8 cellular contexts compared by ENCODE assay signal in the genomic region with DNA sequence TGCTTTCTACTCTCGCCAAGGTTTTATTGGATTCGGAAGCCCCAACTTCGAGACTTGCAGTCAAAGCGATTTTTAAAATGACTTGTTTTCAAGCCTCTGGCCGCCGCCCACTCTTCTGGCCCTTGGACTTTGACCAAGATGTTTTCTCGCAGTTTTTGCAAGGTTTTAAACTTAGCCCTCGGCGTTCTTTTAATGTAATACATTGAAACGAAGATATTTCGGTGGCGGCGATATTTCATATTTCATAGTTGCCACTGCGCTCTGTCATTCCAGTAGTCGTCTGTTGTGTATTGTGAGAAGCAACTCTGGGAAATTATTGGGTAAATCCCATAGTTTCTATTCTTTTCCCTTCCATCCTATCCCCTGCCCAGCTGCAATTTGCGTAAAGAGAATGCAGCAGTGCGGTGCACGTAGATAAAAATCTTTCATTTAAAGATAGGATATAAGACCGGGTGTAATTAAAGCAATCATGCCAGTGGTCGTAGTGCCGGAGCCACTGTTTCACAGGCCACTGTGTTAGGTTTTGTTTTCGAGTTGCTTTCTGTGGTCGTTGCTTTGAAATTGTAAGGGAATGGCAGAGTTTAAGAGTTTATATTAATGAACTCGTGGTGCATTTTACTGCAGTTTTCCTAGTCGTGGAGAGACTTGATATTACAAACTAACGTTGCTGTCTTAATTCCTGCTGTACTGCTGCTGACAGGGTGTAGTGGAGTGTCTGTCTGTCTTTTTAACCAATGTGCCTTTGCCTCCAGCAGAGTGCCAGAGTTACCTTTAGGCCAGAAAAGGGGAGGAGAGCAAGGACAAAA. TPM values are rescaled to one million over a fixed set of nuclear protein-coding genes. Genes with fewer than 3 reads are reported as not detected.
DNase-seq lines count a peak whose midpoint lies in the region; ATAC-seq and TF ChIP-seq lines count a peak whose summit lies in the region.

No MANE protein-coding gene starts in this region.

- H3K27me3 ChIP-seq in GM23248 (replicated peaks; ENCODE audit: insufficient read depth) (no peaks in the 10 kb centered on the region), heart left ventricle (no peaks in the 10 kb centered on the region)

- no peak for TF ChIP-seq CTCF in heart left ventricle (IDR thresholded peaks at IDR 0.05)

- H3K36me3 Mint-ChIP-seq in activated T-helper 2 cell treated with anti-CD3 and anti-CD28 coated beads, Interferon-gamma antibody, Interleukin-2, Interleukin-4, amounts not matched to agents 10 μg/mL and 5 μg/mL and 100 μg/mL, durations not matched to agents 14 hours and 24 hours and 36 hours (ENCODE audit: low read depth): peaks cover 41% of the 10 kb centered on the region

- H3K4me3 ChIP-seq in GM23248: peak overlapping the region; percentile 99
- H3K4me3 ChIP-seq in heart left ventricle: peak overlapping the region; percentile 56 to 94 (median 87)

- H4K20me1 ChIP-seq in GM23248 (ENCODE audit: insufficient read depth): 0 out of 2 replicates have a peak, but pooled peaks cover 3% of the 10 kb centered on the region

- H3K27ac Mint-ChIP-seq in activated T-helper 2 cell treated with anti-CD3 and anti-CD28 coated beads, Interferon-gamma antibody, Interleukin-2, Interleukin-4, amounts not matched to agents 10 μg/mL and 5 μg/mL and 100 μg/mL, durations not matched to agents 14 hours and 24 hours and 36 hours: peak overlapping the region; percentile 98

- H3K9me2 ChIP-seq in GM23248 (ENCODE audit: insufficient read depth): no peaks in the 10 kb centered on the region

- in situ Hi-C loops in GM23248 (cut with MboI): no loop called here

- 1 to 2% methylated on average over 26 of the region's 26 CpGs for WGBS in GM23248 (ENCODE audit: low coverage in 1 of 2, low lambda C conversion rate in 2 of 2, missing lambda C conversion rate in 2 of 2), 2 experiments
- 0 to 1% (median 1%) methylated on average over 26 of the region's 26 CpGs for WGBS in heart left ventricle, 4 donors

- H3K4me3 Mint-ChIP-seq in activated T-helper 2 cell treated with anti-CD3 and anti-CD28 coated beads, Interferon-gamma antibody, Interleukin-2, Interleukin-4, amounts not matched to agents 10 μg/mL and 5 μg/mL and 100 μg/mL, durations not matched to agents 14 hours and 24 hours and 36 hours (ENCODE audit: low read depth): peak overlapping the region; percentile 98

- DNase-seq in NCI-H2107 treated with DMSO at 0.1 percent for 48 hours (lab: John Stamatoyannopoulos, UW; ENCODE audit: unreplicated experiment) (peak; percentile 17), NCI-H2107 (lab: John Stamatoyannopoulos, UW) (no peak), GM23248 (peak; percentile 78), LHCN-M2 (ENCODE audit: low read depth) (peak; percentile 46), heart left ventricle (peak in 1 of 5 donors; percentile 23), pons (ENCODE audit: low spot score) (peak; percentile 49), posterior vena cava (ENCODE audit: low spot score) (no peak)
- DNase-seq in activated T-helper 2 cell treated with anti-CD3 and anti-CD28 coated beads, Interferon-gamma antibody, Interleukin-2, Interleukin-4, amounts not matched to agents 10 μg/mL and 5 μg/mL and 100 μg/mL, durations not matched to agents 14 hours and 24 hours and 36 hours (ENCODE audit: low spot score): no peak

- intact Hi-C loops in activated T-helper 2 cell treated with anti-CD3 and anti-CD28 coated beads, Interferon-gamma antibody, Interleukin-2, Interleukin-4, amounts not matched to agents 10 μg/mL and 5 μg/mL and 100 μg/mL, durations not matched to agents 14 hours and 24 hours and 36 hours (cut with micrococcal nuclease): loop anchor here (1.0 to 5.0 kb wide), 4 partner anchors 30 to 215 kb away; a partner anchor contains a TSS
- intact Hi-C loops in heart left ventricle (cut with DNase I) (loop anchor here in 8 of 10 donors (1.0 to 10.0 kb wide), 13 partner anchors 34 to 435 kb away; a partner anchor contains a TSS), posterior vena cava (cut with DNase I) (loop anchor here in 1 of 2 donors (10.0 kb wide), 1 partner anchor 63 kb away; no protein-coding TSS in a partner anchor)

- peaks cover 31% of the 10 kb centered on the region for H3K4me1 ChIP-seq in GM23248 (ENCODE audit: insufficient read depth)
- H3K4me1 ChIP-seq in heart left ventricle: peaks cover 0 to 38% (median 30%) of the 10 kb centered on the region in 12 donors

- H3K9ac ChIP-seq in GM23248: peak overlapping the region; percentile 99

- no peak for TF ChIP-seq POLR2A in heart left ventricle (IDR thresholded peaks at IDR 0.05)

- peaks cover 11% of the 10 kb centered on the region; the same call in 1 of the 2 replicates for H3K36me3 ChIP-seq in GM23248 (ENCODE audit: low read depth)
- peaks cover 0 to 36% (median 22%) of the 10 kb centered on the region in 9 donors for H3K36me3 ChIP-seq in heart left ventricle

- H3K9me3 ChIP-seq in GM23248 (ENCODE audit: low read depth) (no peaks in the 10 kb centered on the region), heart left ventricle (no peaks in the 10 kb centered on the region)

- peaks cover 39% of the 10 kb centered on the region for H3F3A ChIP-seq in GM23248 (ENCODE audit: insufficient read depth)

- peak; percentile 19 to 40 (median 34) for ATAC-seq in heart left ventricle

- no peaks in the 10 kb centered on the region for H3K27me3 Mint-ChIP-seq in activated T-helper 2 cell treated with anti-CD3 and anti-CD28 coated beads, Interferon-gamma antibody, Interleukin-2, Interleukin-4, amounts not matched to agents 10 μg/mL and 5 μg/mL and 100 μg/mL, durations not matched to agents 14 hours and 24 hours and 36 hours (ENCODE audit: low read depth)

- H2AFZ ChIP-seq in GM23248: peak overlapping the region; percentile 77

- H3K27ac ChIP-seq in GM23248: peak overlapping the region; percentile 99
- peak overlapping the region; percentile 95 to 100 (median 98) for H3K27ac ChIP-seq in heart left ventricle

- H3K79me2 ChIP-seq in GM23248 (ENCODE audit: insufficient read depth): peaks cover 57% of the 10 kb centered on the region

- H3K4me1 Mint-ChIP-seq in activated T-helper 2 cell treated with anti-CD3 and anti-CD28 coated beads, Interferon-gamma antibody, Interleukin-2, Interleukin-4, amounts not matched to agents 10 μg/mL and 5 μg/mL and 100 μg/mL, durations not matched to agents 14 hours and 24 hours and 36 hours (ENCODE audit: low read depth): peaks cover 28% of the 10 kb centered on the region

- H3K4me2 ChIP-seq in GM23248 (ENCODE audit: unreplicated experiment): peak overlapping the region; percentile 84

- no peaks in the 10 kb centered on the region for H3K9me3 Mint-ChIP-seq in activated T-helper 2 cell treated with anti-CD3 and anti-CD28 coated beads, Interferon-gamma antibody, Interleukin-2, Interleukin-4, amounts not matched to agents 10 μg/mL and 5 μg/mL and 100 μg/mL, durations not matched to agents 14 hours and 24 hours and 36 hours

RNA-seq across cellular contexts. Expression of a gene that starts 0.7 kb away (rescaled TPM):
- 73.7 and 104 TPM in 2 replicates for total RNA-seq in GM23248 (2014; rRNA removed; shearing (Covaris generic))
- 60.7 and 63.2 TPM in 2 replicates for polyA plus RNA-seq in GM23248 (2016; fragmentation: Nextera tagmentation; extraction: Ambion mirVana)
- total RNA-seq in LHCN-M2 (2014; rRNA removed): 65.9 and 77.4 TPM in 2 replicates
- 39.2 TPM for polyA plus RNA-seq in LHCN-M2 (2012)
- 28.0 and 30.4 TPM in 2 replicates for total RNA-seq in activated T-helper 2 cell treated with anti-CD3 and anti-CD28 coated beads, Interferon-gamma antibody, Interleukin-2, Interleukin-4, amounts not matched to agents 10 μg/mL and 5 μg/mL and 100 μg/mL, durations not matched to agents 14 hours and 24 hours and 36 hours
- total RNA-seq in heart left ventricle: 10 to 100 TPM; 24.1 to 39.9 (median 32.7) TPM
- 10 to 100 TPM; 17.9 to 34.1 TPM for polyA plus RNA-seq in heart left ventricle
- total RNA-seq in posterior vena cava: 10 to 100 TPM; 36.5 to 44.9 TPM

RNA-seq across cellular contexts. Expression of a gene that starts 30.4 kb away (rescaled TPM):
- 0.89 and 0.97 TPM in 2 replicates for total RNA-seq in GM23248 (2014; rRNA removed; shearing (Covaris generic))
- polyA plus RNA-seq in GM23248 (2016; fragmentation: Nextera tagmentation; extraction: Ambion mirVana) (0.57 and 0.79 TPM in 2 replicates), heart left ventricle (1 to 10 TPM; 1.6 to 3.3 TPM)
- total RNA-seq in LHCN-M2 (2014; rRNA removed) (0.40 and 0.64 TPM in 2 replicates), heart left ventricle (10 to 100 TPM in 1 of 9 donors, 1 to 10 TPM in 8; 1.8 to 21.1 (median 5.3) TPM), posterior vena cava (10 to 100 TPM; 11.4 to 37.0 TPM)
- polyA plus RNA-seq in LHCN-M2 (2012): 0.73 TPM
- total RNA-seq in activated T-helper 2 cell treated with anti-CD3 and anti-CD28 coated beads, Interferon-gamma antibody, Interleukin-2, Interleukin-4, amounts not matched to agents 10 μg/mL and 5 μg/mL and 100 μg/mL, durations not matched to agents 14 hours and 24 hours and 36 hours: 217 and 221 TPM in 2 replicates

Comparison
In these comparisons a context has a peak if more than half of its experiments do, and no peak if none do; other contexts are left out.
1. DNase-seq: peak in NCI-H2107 treated with DMSO at 0.1 percent for 48 hours (single experiment), GM23248 (single experiment), LHCN-M2 (single experiment) and pons (single experiment); none in NCI-H2107 (single experiment), activated T-helper 2 cell treated with anti-CD3 and anti-CD28 coated beads, Interferon-gamma antibody, Interleukin-2, Interleukin-4, amounts not matched to agents 10 μg/mL and 5 μg/mL and 100 μg/mL, durations not matched to agents 14 hours and 24 hours and 36 hours (single experiment) and posterior vena cava (single experiment).